In genomic region chr14:30443368-30444007, GRCh38 we compare ENCODE assay signal across 8 cellular contexts.
DNase-seq lines count a peak whose midpoint lies in the region; ATAC-seq and TF ChIP-seq lines count a peak whose summit lies in the region.

No MANE protein-coding gene starts in this region.

- peak; percentile 84 for TF ChIP-seq CTCF in hepatocyte (IDR thresholded peaks at IDR 0.05; ENCODE audit: poor library complexity)

- peak; percentile 41 for DNase-seq in Daoy (ENCODE audit: low read depth)
- peak; percentile 38 for DNase-seq in LHCN-M2 (ENCODE audit: low read depth)
- peak; percentile 70 for DNase-seq in SK-N-DZ (ENCODE audit: low spot score)
- DNase-seq in hepatocyte (ENCODE audit: low spot score), result peak; percentile 58
- no peak for DNase-seq in activated CD4-positive, alpha-beta T cell treated with anti-CD3 and anti-CD28 coated beads, Interleukin-2, amount 10 ng/mL, durations not matched to agents 7 days and 5 days
- no peak for DNase-seq in aorta
- no peak for DNase-seq in activated CD4-positive, alpha-beta T cell treated with anti-CD3 and anti-CD28 coated beads for 4 hours

- H3K27me3 ChIP-seq in hepatocyte (no peaks in the 10 kb centered on the region), aorta (ENCODE audit: control insufficient read depth in 1 of 2, insufficient read depth in 2 of 2, low read length in 1 of 2) (peaks cover 0 to 2% of the 10 kb centered on the region in 2 donors)

- no peaks in the 10 kb centered on the region for H4K20me1 ChIP-seq in hepatocyte (ENCODE audit: insufficient read depth, poor library complexity, severe bottlenecking)

- H3K36me3 ChIP-seq in hepatocyte (replicated peaks; ENCODE audit: insufficient read depth, low read depth), result no peaks in the 10 kb centered on the region
- no peaks in the 10 kb centered on the region for H3K36me3 ChIP-seq in aorta (ENCODE audit: control insufficient read depth in 1 of 2, insufficient read depth in 2 of 2, low read length in 1 of 2)

- H3K27ac Mint-ChIP-seq in activated CD4-positive, alpha-beta T cell treated with anti-CD3 and anti-CD28 coated beads, Interleukin-2, amount 10 ng/mL, durations not matched to agents 7 days and 5 days, result no peak overlapping the region

- H3K9me3 Mint-ChIP-seq in activated CD4-positive, alpha-beta T cell treated with anti-CD3 and anti-CD28 coated beads, Interleukin-2, amount 10 ng/mL, durations not matched to agents 7 days and 5 days, result no peaks in the 10 kb centered on the region

- ATAC-seq in HG03565 (IDR thresholded peaks at IDR 0.05; ENCODE audit: unreplicated experiment) (no peak), aorta (ENCODE audit: low FRiP score) (no peak)

- no peak overlapping the region for H3K4me3 Mint-ChIP-seq in activated CD4-positive, alpha-beta T cell treated with anti-CD3 and anti-CD28 coated beads, Interleukin-2, amount 10 ng/mL, durations not matched to agents 7 days and 5 days

- H3K4me1 Mint-ChIP-seq in activated CD4-positive, alpha-beta T cell treated with anti-CD3 and anti-CD28 coated beads, Interleukin-2, amount 10 ng/mL, durations not matched to agents 7 days and 5 days, result no peaks in the 10 kb centered on the region

- no peaks in the 10 kb centered on the region for H3K4me1 ChIP-seq in hepatocyte (ENCODE audit: insufficient read depth)
- no peaks in the 10 kb centered on the region for H3K4me1 ChIP-seq in aorta (ENCODE audit: control insufficient read depth in 1 of 2, insufficient read depth in 2 of 2, low read length in 2 of 2)

- H3K27ac ChIP-seq in hepatocyte (no peak overlapping the region), aorta (ENCODE audit: low read depth in 1 of 2, low read length in 2 of 2) (no peak overlapping the region)

- intact Hi-C loops in aorta (cut with DNase I), result loop anchor here in 1 of 2 donors (5.0 kb wide), 1 partner anchor 66 kb away; no protein-coding TSS in a partner anchor

- POLR2A ChIA-PET in activated CD4-positive, alpha-beta T cell treated with anti-CD3 and anti-CD28 coated beads, Interleukin-2, amount 10 ng/mL, durations not matched to agents 7 days and 5 days (lab: Charles Lee), result no interaction called here

- H3K27me3 Mint-ChIP-seq in activated CD4-positive, alpha-beta T cell treated with anti-CD3 and anti-CD28 coated beads, Interleukin-2, amount 10 ng/mL, durations not matched to agents 7 days and 5 days, result peaks cover 20% of the 10 kb centered on the region

- no peaks in the 10 kb centered on the region for H3K36me3 Mint-ChIP-seq in activated CD4-positive, alpha-beta T cell treated with anti-CD3 and anti-CD28 coated beads, Interleukin-2, amount 10 ng/mL, durations not matched to agents 7 days and 5 days (ENCODE audit: low read depth)

- H3K4me2 ChIP-seq in hepatocyte, result no peak overlapping the region

- WGBS in hepatocyte (ENCODE audit: low lambda C conversion rate, missing lambda C conversion rate), result 51% methylated on average over 7 of the region's 7 CpGs
- WGBS in aorta, 2 donors, result 45 to 48% methylated on average over 7 of the region's 7 CpGs

- CTCF ChIA-PET in activated CD4-positive, alpha-beta T cell treated with anti-CD3 and anti-CD28 coated beads, Interleukin-2, amount 10 ng/mL, durations not matched to agents 7 days and 5 days (lab: Charles Lee), result interaction anchor here (0.6 to 1.3 kb wide), 3 partner anchors 9 to 279 kb away, joined by 3 read pairs; no protein-coding TSS in a partner anchor

- H3K4me3 ChIP-seq in hepatocyte (no peak overlapping the region), aorta (ENCODE audit: low read length in 2 of 2) (no peak overlapping the region)

- no peaks in the 10 kb centered on the region for H3K9me3 ChIP-seq in hepatocyte (ENCODE audit: low read depth)
- no peaks in the 10 kb centered on the region for H3K9me3 ChIP-seq in aorta (ENCODE audit: control insufficient read depth, low read length)

- H3K9me2 ChIP-seq in hepatocyte (replicated peaks; ENCODE audit: insufficient read depth), result no peaks in the 10 kb centered on the region

- H3K79me2 ChIP-seq in hepatocyte, result no peaks in the 10 kb centered on the region

- H2AFZ ChIP-seq in hepatocyte, result no peak overlapping the region

Comparison
In these comparisons a context has a peak if more than half of its experiments do, and no peak if none do; other contexts are left out.
1. DNase-seq: peak in Daoy (single experiment), LHCN-M2 (single experiment), SK-N-DZ (single experiment) and hepatocyte (single experiment); none in activated CD4-positive, alpha-beta T cell treated with anti-CD3 and anti-CD28 coated beads, Interleukin-2, amount 10 ng/mL, durations not matched to agents 7 days and 5 days (single experiment), aorta (0 of 2) and activated CD4-positive, alpha-beta T cell treated with anti-CD3 and anti-CD28 coated beads for 4 hours (0 of 2).